ENCODE assay signal across 2 cellular contexts in the genomic region with DNA sequence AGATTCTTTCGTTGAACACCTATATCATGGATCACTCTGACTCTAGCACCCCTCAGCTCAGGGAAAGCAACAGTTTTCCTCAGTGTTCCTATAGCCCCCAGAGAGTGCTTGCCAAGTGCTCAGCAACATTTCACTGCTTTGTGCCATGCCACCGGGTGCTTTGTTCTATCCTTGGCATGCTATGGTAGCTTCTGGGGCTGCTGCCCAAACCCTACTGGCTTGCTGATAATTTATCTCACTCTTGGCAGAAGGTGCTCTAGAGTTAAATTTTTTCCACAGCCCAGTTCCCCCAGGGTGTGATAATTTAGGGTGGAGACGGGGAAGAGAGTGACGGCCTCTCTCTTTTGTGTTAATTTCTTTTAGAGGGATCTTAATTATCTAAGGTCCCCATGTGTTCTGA.
TF ChIP-seq lines count a peak whose summit lies in the region.

No MANE protein-coding gene starts in this region.

TF ChIP-seq in GM23338, 12 proteins besides CTCF, POLR2A, EP300 and RAD21 (continues in another document):
- no peak for TF ChIP-seq ZNF331 (CRISPR knock-in tag; IDR thresholded peaks at IDR 0.05; ENCODE audit: low read depth)
- TF ChIP-seq STAT1 (IDR thresholded peaks at IDR 0.05; ENCODE audit: unreplicated experiment) = no peak
- TF ChIP-seq, protein P1, sequence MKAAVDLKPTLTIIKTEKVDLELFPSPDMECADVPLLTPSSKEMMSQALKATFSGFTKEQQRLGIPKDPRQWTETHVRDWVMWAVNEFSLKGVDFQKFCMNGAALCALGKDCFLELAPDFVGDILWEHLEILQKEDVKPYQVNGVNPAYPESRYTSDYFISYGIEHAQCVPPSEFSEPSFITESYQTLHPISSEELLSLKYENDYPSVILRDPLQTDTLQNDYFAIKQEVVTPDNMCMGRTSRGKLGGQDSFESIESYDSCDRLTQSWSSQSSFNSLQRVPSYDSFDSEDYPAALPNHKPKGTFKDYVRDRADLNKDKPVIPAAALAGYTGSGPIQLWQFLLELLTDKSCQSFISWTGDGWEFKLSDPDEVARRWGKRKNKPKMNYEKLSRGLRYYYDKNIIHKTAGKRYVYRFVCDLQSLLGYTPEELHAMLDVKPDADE (IDR thresholded peaks at IDR 0.05) = no peak
- no peak for TF ChIP-seq JUNB (IDR thresholded peaks at IDR 0.05; ENCODE audit: unreplicated experiment)
- TF ChIP-seq, protein P2, sequence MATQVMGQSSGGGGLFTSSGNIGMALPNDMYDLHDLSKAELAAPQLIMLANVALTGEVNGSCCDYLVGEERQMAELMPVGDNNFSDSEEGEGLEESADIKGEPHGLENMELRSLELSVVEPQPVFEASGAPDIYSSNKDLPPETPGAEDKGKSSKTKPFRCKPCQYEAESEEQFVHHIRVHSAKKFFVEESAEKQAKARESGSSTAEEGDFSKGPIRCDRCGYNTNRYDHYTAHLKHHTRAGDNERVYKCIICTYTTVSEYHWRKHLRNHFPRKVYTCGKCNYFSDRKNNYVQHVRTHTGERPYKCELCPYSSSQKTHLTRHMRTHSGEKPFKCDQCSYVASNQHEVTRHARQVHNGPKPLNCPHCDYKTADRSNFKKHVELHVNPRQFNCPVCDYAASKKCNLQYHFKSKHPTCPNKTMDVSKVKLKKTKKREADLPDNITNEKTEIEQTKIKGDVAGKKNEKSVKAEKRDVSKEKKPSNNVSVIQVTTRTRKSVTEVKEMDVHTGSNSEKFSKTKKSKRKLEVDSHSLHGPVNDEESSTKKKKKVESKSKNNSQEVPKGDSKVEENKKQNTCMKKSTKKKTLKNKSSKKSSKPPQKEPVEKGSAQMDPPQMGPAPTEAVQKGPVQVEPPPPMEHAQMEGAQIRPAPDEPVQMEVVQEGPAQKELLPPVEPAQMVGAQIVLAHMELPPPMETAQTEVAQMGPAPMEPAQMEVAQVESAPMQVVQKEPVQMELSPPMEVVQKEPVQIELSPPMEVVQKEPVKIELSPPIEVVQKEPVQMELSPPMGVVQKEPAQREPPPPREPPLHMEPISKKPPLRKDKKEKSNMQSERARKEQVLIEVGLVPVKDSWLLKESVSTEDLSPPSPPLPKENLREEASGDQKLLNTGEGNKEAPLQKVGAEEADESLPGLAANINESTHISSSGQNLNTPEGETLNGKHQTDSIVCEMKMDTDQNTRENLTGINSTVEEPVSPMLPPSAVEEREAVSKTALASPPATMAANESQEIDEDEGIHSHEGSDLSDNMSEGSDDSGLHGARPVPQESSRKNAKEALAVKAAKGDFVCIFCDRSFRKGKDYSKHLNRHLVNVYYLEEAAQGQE (IDR thresholded peaks at IDR 0.05; ENCODE audit: unreplicated experiment) = no peak
- TF ChIP-seq NANOG (IDR thresholded peaks at IDR 0.05; ENCODE audit: borderline replicate concordance) = no peak
- TF ChIP-seq EZH2phosphoT487 (IDR thresholded peaks at IDR 0.05; ENCODE audit: unreplicated experiment) = no peak
- TF ChIP-seq POLR2AphosphoS5 (IDR thresholded peaks at IDR 0.05; ENCODE audit: low read depth) = no peak
- TF ChIP-seq EZH2 (IDR thresholded peaks at IDR 0.05; ENCODE audit: low read depth, unreplicated experiment) = no peak
- no peak for TF ChIP-seq CREB1 (CRISPR knock-in tag; IDR thresholded peaks at IDR 0.05; ENCODE audit: low read depth)
- TF ChIP-seq ZNF114 (CRISPR knock-in tag; IDR thresholded peaks at IDR 0.05) = no peak

TF ChIP-seq in H1, 55 proteins besides CTCF, POLR2A, EP300 and RAD21:
- TF ChIP-seq BRCA1 (IDR thresholded peaks at IDR 0.05; ENCODE audit: low read depth, low read length) (no peak), GTF2F1 (IDR thresholded peaks at IDR 0.05; ENCODE audit: borderline replicate concordance, low read depth, low read length) (no peak), CBX8 (IDR thresholded peaks at IDR 0.05; ENCODE audit: borderline replicate concordance, low read depth, low read length) (no peak), POU5F1 (IDR thresholded peaks at IDR 0.05; ENCODE audit: low read depth, low read length) (no peak)
